Comparison of ENCODE assay signal across 9 cellular contexts in the genomic region with DNA sequence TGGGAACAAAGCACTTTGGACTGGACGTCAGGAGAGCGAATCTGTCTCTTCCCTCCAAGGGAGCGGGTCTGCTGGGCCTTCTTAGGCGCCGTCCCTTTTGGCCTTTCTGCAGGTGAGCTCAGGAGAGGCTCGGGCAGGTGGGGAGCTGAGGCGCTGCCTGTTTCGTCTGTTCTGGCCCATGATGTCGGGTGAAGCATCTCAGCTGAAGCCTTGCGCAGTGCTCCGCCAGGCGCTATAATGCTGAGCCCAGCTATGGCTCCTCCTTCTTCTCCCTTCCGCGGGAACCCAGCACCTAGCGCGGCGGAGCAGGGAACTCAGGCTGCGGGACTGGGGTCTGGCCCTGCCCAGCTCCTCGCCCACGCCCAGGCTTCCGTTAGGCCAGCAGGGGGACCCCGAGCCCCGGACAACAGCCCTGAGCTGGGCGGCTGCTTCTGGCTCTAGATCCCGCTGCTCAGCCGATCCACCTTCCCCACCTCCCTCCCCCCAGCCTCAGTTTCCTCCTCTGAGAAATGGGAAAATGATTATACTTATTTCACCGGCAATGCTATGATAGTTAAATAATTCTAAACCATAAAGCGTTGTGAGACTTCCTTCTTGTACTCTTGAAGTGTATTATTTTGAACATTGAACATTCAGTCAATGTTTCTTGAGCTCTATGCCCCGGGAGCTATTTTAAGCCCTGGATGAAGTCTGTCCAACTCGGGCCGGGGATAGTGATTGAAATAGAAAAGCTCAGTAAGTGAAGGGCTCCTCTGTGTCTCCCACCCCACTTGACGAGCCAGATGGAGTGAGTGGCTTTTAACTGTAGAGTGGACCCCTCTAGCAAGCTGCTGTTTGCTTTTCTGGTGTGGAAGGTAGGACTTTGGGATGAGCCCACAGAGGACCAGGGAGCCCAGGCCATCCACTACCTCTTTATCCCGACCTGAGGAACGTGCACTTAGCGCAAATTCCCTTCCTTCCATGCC. TPM values are rescaled to one million over a fixed set of nuclear protein-coding genes. Genes with fewer than 3 reads are reported as not detected.
DNase-seq lines count a peak whose midpoint lies in the region; ATAC-seq and TF ChIP-seq lines count a peak whose summit lies in the region.
"Had no signal": no experiment of that assay in that cellular context is flagged by ENCODE, and none has a peak within 500 bp of the region (broad histone marks: within the 10 kb centered on the region; RNA-seq: fewer than 3 reads in every experiment).

No MANE protein-coding gene starts in this region.

- no peak overlapping the region for H3K9ac ChIP-seq in Loucy (ENCODE audit: low read depth, low read length, poor library complexity, severe bottlenecking)
- no peak overlapping the region for H3K9ac ChIP-seq in SU-DHL-6 (ENCODE audit: low read length)

- H3K27me3 ChIP-seq in Loucy (ENCODE audit: insufficient read depth, low read length, poor library complexity, severe bottlenecking) (peaks cover 9% of the 10 kb centered on the region), SU-DHL-6 (ENCODE audit: low read length) (no peaks in the 10 kb centered on the region), tibial artery (peaks cover 0 to 71% of the 10 kb centered on the region in 2 donors)

- DNase-seq in NCI-H524 (lab: John Stamatoyannopoulos, UW) (peak; percentile 26 to 56), NCI-H524 treated with DMSO at 0.1 percent for 48 hours (lab: John Stamatoyannopoulos, UW) (no peak), epithelial cell of esophagus (ENCODE audit: low read depth) (peak; percentile 56), mesenteric fat pad (ENCODE audit: low spot score) (peak; percentile 91), tibial artery (peak; percentile 61 to 77)

- H3K4me3 ChIP-seq in Loucy (ENCODE audit: low read length, poor library complexity, severe bottlenecking) (no peak overlapping the region), SU-DHL-6 (ENCODE audit: insufficient read depth, low read length, poor library complexity, severe bottlenecking) (no peak overlapping the region), epithelial cell of esophagus (ENCODE audit: low read length) (no peak overlapping the region), tibial artery (no peak overlapping the region)

- ATAC-seq in HG02763 (IDR thresholded peaks at IDR 0.05; ENCODE audit: unreplicated experiment): no peak
- ATAC-seq: CD8-positive, alpha-beta T cell had no signal

- H3K36me3 ChIP-seq in Loucy (ENCODE audit: insufficient read depth, low read length) (no peaks in the 10 kb centered on the region), SU-DHL-6 (ENCODE audit: low read length) (no peaks in the 10 kb centered on the region), tibial artery (no peaks in the 10 kb centered on the region)

- TF ChIP-seq CTCF in Loucy (conservative IDR thresholded peaks at IDR 0.05; ENCODE audit: low read length) (peak; percentile 57), SU-DHL-6 (IDR thresholded peaks at IDR 0.05; ENCODE audit: insufficient read depth, low read length, poor library complexity, severe bottlenecking) (peak; percentile 55), epithelial cell of esophagus (IDR thresholded peaks at IDR 0.05; ENCODE audit: insufficient read depth, low read depth, low read length, missing control alignments) (peak; percentile 61), tibial artery (IDR thresholded peaks at IDR 0.05) (peak; percentile 70 to 71)

- H3K4me1 ChIP-seq in Loucy (ENCODE audit: insufficient read depth, low read length, poor library complexity, severe bottlenecking): peaks cover 12% of the 10 kb centered on the region
- H3K4me1 ChIP-seq in tibial artery: peaks cover 0 to 12% (median 5%) of the 10 kb centered on the region in 4 donors

- H3F3A ChIP-seq in Loucy (ENCODE audit: low read depth) (no peaks in the 10 kb centered on the region), SU-DHL-6 (ENCODE audit: insufficient read depth) (no peaks in the 10 kb centered on the region)

- H3K9me3 ChIP-seq in Loucy (ENCODE audit: insufficient read depth, low read depth, low read length): no peaks in the 10 kb centered on the region
- no peaks in the 10 kb centered on the region for H3K9me3 ChIP-seq in SU-DHL-6 (ENCODE audit: insufficient read depth, low read length)
- H3K9me3 ChIP-seq in tibial artery: no peaks in the 10 kb centered on the region

- H3K9me2 ChIP-seq in Loucy (replicated peaks; ENCODE audit: low read depth, low read length) (no peaks in the 10 kb centered on the region), SU-DHL-6 (replicated peaks; ENCODE audit: insufficient read depth, low read length) (no peaks in the 10 kb centered on the region)

- no peak overlapping the region for H3K4me2 ChIP-seq in Loucy (ENCODE audit: low read depth, low read length, poor library complexity, severe bottlenecking)
- H3K4me2 ChIP-seq in SU-DHL-6 (ENCODE audit: low read depth, low read length, poor library complexity, severe bottlenecking): no peak overlapping the region

- H3K27ac ChIP-seq in SU-DHL-6 (ENCODE audit: low read depth, low read length) (no peak overlapping the region), tibial artery (no peak overlapping the region)

- intact Hi-C loops in tibial artery (cut with DNase I; ENCODE audit: low total_unique reads): loop anchor here (5.0 kb wide), 1 partner anchor 99 kb away; no protein-coding TSS in a partner anchor

- H4K20me1 ChIP-seq in Loucy (ENCODE audit: insufficient read depth, low read length, poor library complexity, severe bottlenecking): no peaks in the 10 kb centered on the region
- H4K20me1 ChIP-seq in SU-DHL-6 (ENCODE audit: low read depth, low read length): no peaks in the 10 kb centered on the region

- H3K79me2 ChIP-seq in Loucy (ENCODE audit: insufficient read depth, low read length) (no peaks in the 10 kb centered on the region), SU-DHL-6 (ENCODE audit: insufficient read depth, low read length) (no peaks in the 10 kb centered on the region)

- H2AFZ ChIP-seq in Loucy (ENCODE audit: low read length) (no peak overlapping the region), SU-DHL-6 (ENCODE audit: low read depth, low read length, severe bottlenecking) (no peak overlapping the region)

RNA-seq across cellular contexts. Expression of a gene that starts 9.6 kb away (rescaled TPM):
- 2.7 TPM for total RNA-seq in mesenteric fat pad
- total RNA-seq: CD8-positive, alpha-beta T cell had no signal

RNA-seq across cellular contexts. Expression of a gene that starts 32.1 kb away (rescaled TPM):
- not detected for total RNA-seq in mesenteric fat pad
- total RNA-seq: CD8-positive, alpha-beta T cell had no signal

RNA-seq across cellular contexts. Expression of a gene that starts 57.7 kb away (rescaled TPM):
- 0.22 TPM for total RNA-seq in mesenteric fat pad
- total RNA-seq: CD8-positive, alpha-beta T cell had no signal
